ENCODE assay signal across 8 cellular contexts in genomic region chr3:4491873-4492239, GRCh38. TPM values are rescaled to one million over a fixed set of nuclear protein-coding genes. Genes with fewer than 3 reads are reported as not detected.
DNase-seq lines count a peak whose midpoint lies in the region; ATAC-seq and TF ChIP-seq lines count a peak whose summit lies in the region.

No MANE protein-coding gene starts in this region.

- H3K36me3 Mint-ChIP-seq in activated T-cell treated with anti-CD3 and anti-CD28 coated beads, Interleukin-2, amount 50 U/mL, for 72 hours (ENCODE audit: insufficient read depth in 2 of 2) = peaks cover 2 to 6% of the 10 kb centered on the region in 2 donors

- intact Hi-C loops in right lobe of liver (cut with DNase I) (no loop called here), transverse colon (cut with DNase I; ENCODE audit: low total_unique reads) (loop anchor here (5.0 kb wide), 1 partner anchor 90 kb away; no protein-coding TSS in a partner anchor)

- peak overlapping the region; percentile 87 to 99 for H3K4me3 Mint-ChIP-seq in activated T-cell treated with anti-CD3 and anti-CD28 coated beads, Interleukin-2, amount 50 U/mL, for 72 hours

- TF ChIP-seq POLR2A in right lobe of liver (IDR thresholded peaks at IDR 0.05) (no peak), transverse colon (IDR thresholded peaks at IDR 0.05) (no peak)

- no peaks in the 10 kb centered on the region for H3K9me3 Mint-ChIP-seq in activated T-cell treated with anti-CD3 and anti-CD28 coated beads, Interleukin-2, amount 50 U/mL, for 72 hours

- no peaks in the 10 kb centered on the region for H3K27me3 ChIP-seq in right lobe of liver
- no peaks in the 10 kb centered on the region for H3K27me3 ChIP-seq in transverse colon

- peaks cover 8% of the 10 kb centered on the region for H3K27me3 Mint-ChIP-seq in activated T-cell treated with anti-CD3 and anti-CD28 coated beads, Interleukin-2, amount 50 U/mL, for 72 hours (ENCODE audit: low read depth)

- TF ChIP-seq CTCF in right lobe of liver (IDR thresholded peaks at IDR 0.05) (no peak), transverse colon (IDR thresholded peaks at IDR 0.05) (no peak)

- H3K9me3 ChIP-seq in right lobe of liver (no peaks in the 10 kb centered on the region), transverse colon (no peaks in the 10 kb centered on the region)

- H3K27ac ChIP-seq in right lobe of liver (no peak overlapping the region), transverse colon (peak overlapping the region in 3 of 4 donors; percentile 90 to 91 (median 91))

- ATAC-seq in activated T-cell treated with anti-CD3 and anti-CD28 coated beads, Interleukin-2, amount 50 U/mL, for 72 hours (replicated peaks in 1 of 2) = no peak
- ATAC-seq in right lobe of liver (no peak), HG02642 (IDR thresholded peaks at IDR 0.05; ENCODE audit: poor library complexity, unreplicated experiment) (no peak), GM21381 (IDR thresholded peaks at IDR 0.05; ENCODE audit: unreplicated experiment) (no peak)

- peaks cover 50% of the 10 kb centered on the region for H3K4me1 Mint-ChIP-seq in activated T-cell treated with anti-CD3 and anti-CD28 coated beads, Interleukin-2, amount 50 U/mL, for 72 hours (ENCODE audit: low read depth)

- H3K4me1 ChIP-seq in right lobe of liver = peaks cover 0 to 9% (median 0%) of the 10 kb centered on the region in 4 donors
- H3K4me1 ChIP-seq in transverse colon = peaks cover 0 to 34% (median 14%) of the 10 kb centered on the region in 4 donors

- 23% methylated on average over 6 of the region's 7 CpGs for WGBS in right lobe of liver (ENCODE audit: insufficient coverage, low coverage, low lambda C conversion rate, missing lambda C conversion rate)
- WGBS in transverse colon (ENCODE audit: low coverage in 1 of 2), 2 donors = 22 to 23% methylated on average over 7 of the region's 7 CpGs

- in situ Hi-C loops in transverse colon (cut with MboI; ENCODE audit: low pct_ligation_motif_present in 1 of 4, low pct_unique_long_range_greater_than_20kb in 1 of 4, low sequenced_read_pairs in 3 of 4) = no loop called here

- peak overlapping the region; percentile 74 to 90 (median 88) for H3K4me3 ChIP-seq in right lobe of liver
- peak overlapping the region in 3 of 4 donors; percentile 68 to 73 (median 72) for H3K4me3 ChIP-seq in transverse colon

- H3K27ac Mint-ChIP-seq in activated T-cell treated with anti-CD3 and anti-CD28 coated beads, Interleukin-2, amount 50 U/mL, for 72 hours = no peak overlapping the region

- no peak for DNase-seq in activated T-cell treated with anti-CD3 and anti-CD28 coated beads, Interleukin-2, amount 50 U/mL, for 72 hours
- DNase-seq in activated T-cell treated with anti-CD3 and anti-CD28 coated beads for 4 hours = no peak
- peak; percentile 20 for DNase-seq in astrocyte of the hippocampus (ENCODE audit: low read depth, low spot score)
- DNase-seq in right lobe of liver = no peak
- DNase-seq in transverse colon = no peak
- no peak for DNase-seq in NCI-H526 treated with DMSO at 0.1 percent for 48 hours (lab: John Stamatoyannopoulos, UW)

- TF ChIP-seq EP300 in transverse colon (IDR thresholded peaks at IDR 0.05; ENCODE audit: low read depth) = no peak

- H3K36me3 ChIP-seq in right lobe of liver = no peaks in the 10 kb centered on the region
- no peaks in the 10 kb centered on the region for H3K36me3 ChIP-seq in transverse colon

RNA-seq across cellular contexts. Expression of gene ITPR1, which starts 1.3 kb away (rescaled TPM):
- 100 to 1,000 TPM in 1 of 2 donors, 10 to 100 TPM in 1; 95.2 to 147 TPM for total RNA-seq in activated T-cell treated with anti-CD3 and anti-CD28 coated beads, Interleukin-2, amount 50 U/mL, for 72 hours
- 10 to 100 TPM in 4 of 6 experiments, 1 to 10 TPM in 2; 6.5 to 16.2 (median 11.5) TPM for total RNA-seq in right lobe of liver
- 10 to 100 TPM; 15.3 to 50.2 (median 28.7) TPM for total RNA-seq in transverse colon

RNA-seq across cellular contexts. Expression of gene SUMF1, which starts 24.8 kb away (rescaled TPM):
- 1 to 10 TPM; 5.0 to 7.2 TPM for total RNA-seq in activated T-cell treated with anti-CD3 and anti-CD28 coated beads, Interleukin-2, amount 50 U/mL, for 72 hours
- total RNA-seq in right lobe of liver (10 to 100 TPM; 15.9 to 32.4 (median 21.3) TPM), transverse colon (10 to 100 TPM; 25.1 to 70.5 (median 65.3) TPM)

Comparison
In these comparisons a context has a peak if more than half of its experiments do, and no peak if none do; other contexts are left out.
1. H3K27ac ChIP-seq: peak in transverse colon (3 of 4); none in right lobe of liver (0 of 3).